In genomic region chr6:147389463-147389862, GRCh38 we compare ENCODE assay signal across 25 cellular contexts.
"Had no signal": no experiment of that assay in that cellular context is flagged by ENCODE, and none has a peak within 500 bp of the region (broad histone marks: within the 10 kb centered on the region; RNA-seq: fewer than 3 reads in every experiment).

No MANE protein-coding gene starts in this region.

- H3K4me1 ChIP-seq: neural progenitor cell, psoas muscle, right lobe of liver, sigmoid colon, suprapubic skin, testis, tibial artery, transverse colon, upper lobe of right lung, uterus had no signal

- H3K27ac ChIP-seq: neural progenitor cell, ovary, parathyroid adenoma, psoas muscle, right lobe of liver, sigmoid colon, stomach, suprapubic skin, testis, tibial artery, transverse colon, upper lobe of right lung, uterus had no signal

- H3K9me3 ChIP-seq: ovary, psoas muscle, right lobe of liver, sigmoid colon, stomach, suprapubic skin, testis, tibial artery, transverse colon, upper lobe of right lung, uterus had no signal

- DNase-seq: natural killer cell; occipital lobe; ovary; posterior cingulate gyrus; psoas muscle; right cardiac atrium; right lobe of liver; sigmoid colon; small intestine; stimulated activated CD4-positive, alpha-beta T cell treated with anti-CD3 and anti-CD28 coated beads, Interleukin-15, amount 100 ng/mL, for 24 hours; stimulated activated CD4-positive, alpha-beta T cell treated with anti-CD3 and anti-CD28 coated beads, Interleukin-2, amount 100 ng/mL, for 24 hours; stimulated activated CD4-positive, alpha-beta T cell treated with anti-CD3 and anti-CD28 coated beads, Interleukin-2, amount 100 ng/mL, for 48 hours; stimulated activated CD4-positive, alpha-beta T cell treated with anti-CD3 and anti-CD28 coated beads, Interleukin-4, amount 100 ng/mL, for 24 hours; stimulated activated naive B cell treated with anti-CD40 and anti-IgM and Interleukin-4, amounts not matched to agents 10 μg/mL and 1 μg/mL and 100 μg/mL, for 72 hours; stimulated activated naive CD4-positive, alpha-beta T cell treated with Interleukin-2 at 50 U/mL for 16 hours; stomach; testis; tibial artery; transverse colon; upper lobe of right lung; uterus had no signal

- H3K36me3 ChIP-seq: neural progenitor cell, ovary, right lobe of liver, uterus had no signal

- ATAC-seq: natural killer cell; psoas muscle; right cardiac atrium; right lobe of liver; stimulated activated effector memory CD8-positive, alpha-beta T cell treated with anti-CD3 and anti-CD28 coated beads, Interleukin-12 subunit alpha, Interleukin-12 subunit beta, amount 100 ng/mL, for 72 hours; stimulated activated naive B cell treated with anti-CD40 and anti-IgM and Interleukin-4, amounts not matched to agents 10 μg/mL and 1 μg/mL and 100 μg/mL, for 72 hours; upper lobe of right lung had no signal

- FAIRE-seq: small intestine had no signal

- H3K27me3 ChIP-seq: neural progenitor cell, ovary, right lobe of liver, sigmoid colon, stomach, suprapubic skin, testis, tibial artery, transverse colon, upper lobe of right lung, uterus had no signal

- H3K4me3 ChIP-seq: neural progenitor cell, ovary, psoas muscle, right lobe of liver, sigmoid colon, stomach, suprapubic skin, testis, tibial artery, transverse colon, upper lobe of right lung, uterus had no signal
